In the genomic region with DNA sequence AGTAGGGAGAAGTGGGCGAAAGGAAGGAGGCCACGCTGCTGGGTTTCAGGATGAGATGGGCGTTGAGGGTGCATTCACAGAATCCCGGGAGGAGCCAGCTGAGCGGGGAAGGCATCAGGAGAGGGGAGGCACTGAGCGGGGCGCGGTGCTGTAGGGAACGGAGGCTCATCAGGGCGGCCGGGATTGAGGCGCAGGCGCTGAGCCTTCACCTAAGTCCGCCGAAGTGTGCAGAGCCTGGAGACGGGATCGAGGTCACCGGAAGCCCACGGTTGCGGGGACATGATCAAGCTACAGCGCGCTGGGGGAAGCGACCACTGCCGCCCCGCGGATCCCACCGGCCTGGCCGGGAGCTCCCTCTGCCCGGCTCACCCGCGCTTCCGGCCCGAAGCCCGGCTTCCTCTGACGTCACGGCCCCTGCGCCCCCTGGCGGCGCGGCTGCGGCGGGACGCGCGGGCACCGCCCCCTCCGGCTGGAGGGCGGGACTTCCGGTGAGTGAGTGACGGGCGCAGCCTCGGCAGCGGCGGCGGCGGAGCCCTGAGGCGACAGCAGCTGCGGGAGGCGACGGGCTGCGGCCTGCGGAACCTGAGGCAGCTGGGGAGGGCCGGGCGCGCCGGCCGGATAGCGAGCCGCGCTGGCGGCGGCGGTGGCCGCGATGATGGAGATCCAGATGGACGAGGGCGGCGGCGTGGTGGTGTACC, we compare ENCODE assay signal across 1 cellular context.
TF ChIP-seq lines count a peak whose summit lies in the region.

A gene with protein sequence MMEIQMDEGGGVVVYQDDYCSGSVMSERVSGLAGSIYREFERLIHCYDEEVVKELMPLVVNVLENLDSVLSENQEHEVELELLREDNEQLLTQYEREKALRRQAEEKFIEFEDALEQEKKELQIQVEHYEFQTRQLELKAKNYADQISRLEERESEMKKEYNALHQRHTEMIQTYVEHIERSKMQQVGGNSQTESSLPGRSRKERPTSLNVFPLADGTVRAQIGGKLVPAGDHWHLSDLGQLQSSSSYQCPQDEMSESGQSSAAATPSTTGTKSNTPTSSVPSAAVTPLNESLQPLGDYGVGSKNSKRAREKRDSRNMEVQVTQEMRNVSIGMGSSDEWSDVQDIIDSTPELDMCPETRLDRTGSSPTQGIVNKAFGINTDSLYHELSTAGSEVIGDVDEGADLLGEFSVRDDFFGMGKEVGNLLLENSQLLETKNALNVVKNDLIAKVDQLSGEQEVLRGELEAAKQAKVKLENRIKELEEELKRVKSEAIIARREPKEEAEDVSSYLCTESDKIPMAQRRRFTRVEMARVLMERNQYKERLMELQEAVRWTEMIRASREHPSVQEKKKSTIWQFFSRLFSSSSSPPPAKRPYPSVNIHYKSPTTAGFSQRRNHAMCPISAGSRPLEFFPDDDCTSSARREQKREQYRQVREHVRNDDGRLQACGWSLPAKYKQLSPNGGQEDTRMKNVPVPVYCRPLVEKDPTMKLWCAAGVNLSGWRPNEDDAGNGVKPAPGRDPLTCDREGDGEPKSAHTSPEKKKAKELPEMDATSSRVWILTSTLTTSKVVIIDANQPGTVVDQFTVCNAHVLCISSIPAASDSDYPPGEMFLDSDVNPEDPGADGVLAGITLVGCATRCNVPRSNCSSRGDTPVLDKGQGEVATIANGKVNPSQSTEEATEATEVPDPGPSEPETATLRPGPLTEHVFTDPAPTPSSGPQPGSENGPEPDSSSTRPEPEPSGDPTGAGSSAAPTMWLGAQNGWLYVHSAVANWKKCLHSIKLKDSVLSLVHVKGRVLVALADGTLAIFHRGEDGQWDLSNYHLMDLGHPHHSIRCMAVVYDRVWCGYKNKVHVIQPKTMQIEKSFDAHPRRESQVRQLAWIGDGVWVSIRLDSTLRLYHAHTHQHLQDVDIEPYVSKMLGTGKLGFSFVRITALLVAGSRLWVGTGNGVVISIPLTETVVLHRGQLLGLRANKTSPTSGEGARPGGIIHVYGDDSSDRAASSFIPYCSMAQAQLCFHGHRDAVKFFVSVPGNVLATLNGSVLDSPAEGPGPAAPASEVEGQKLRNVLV (N-terminal part only) (plus strand): TSS at position 508 of the 698 bp plus-strand sequence. CDS start 145 bp downstream, at position 653.

TF ChIP-seq in WTC11, 78 proteins besides CTCF, POLR2A, EP300 and RAD21 (continued from another document):
- TF ChIP-seq, protein P1, sequence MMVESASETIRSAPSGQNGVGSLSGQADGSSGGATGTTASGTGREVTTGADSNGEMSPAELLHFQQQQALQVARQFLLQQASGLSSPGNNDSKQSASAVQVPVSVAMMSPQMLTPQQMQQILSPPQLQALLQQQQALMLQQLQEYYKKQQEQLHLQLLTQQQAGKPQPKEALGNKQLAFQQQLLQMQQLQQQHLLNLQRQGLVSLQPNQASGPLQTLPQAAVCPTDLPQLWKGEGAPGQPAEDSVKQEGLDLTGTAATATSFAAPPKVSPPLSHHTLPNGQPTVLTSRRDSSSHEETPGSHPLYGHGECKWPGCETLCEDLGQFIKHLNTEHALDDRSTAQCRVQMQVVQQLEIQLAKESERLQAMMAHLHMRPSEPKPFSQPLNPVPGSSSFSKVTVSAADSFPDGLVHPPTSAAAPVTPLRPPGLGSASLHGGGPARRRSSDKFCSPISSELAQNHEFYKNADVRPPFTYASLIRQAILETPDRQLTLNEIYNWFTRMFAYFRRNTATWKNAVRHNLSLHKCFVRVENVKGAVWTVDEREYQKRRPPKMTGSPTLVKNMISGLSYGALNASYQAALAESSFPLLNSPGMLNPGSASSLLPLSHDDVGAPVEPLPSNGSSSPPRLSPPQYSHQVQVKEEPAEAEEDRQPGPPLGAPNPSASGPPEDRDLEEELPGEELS (CRISPR knock-in tag; IDR thresholded peaks at IDR 0.05), result peak; percentile 88
- peak; percentile 8; the same call in 1 of the 2 replicates for TF ChIP-seq CREB1 (CRISPR knock-in tag; IDR thresholded peaks at IDR 0.05)
- peak; percentile 94 for TF ChIP-seq ETV6 (CRISPR knock-in tag; IDR thresholded peaks at IDR 0.05)
- TF ChIP-seq, protein P2, sequence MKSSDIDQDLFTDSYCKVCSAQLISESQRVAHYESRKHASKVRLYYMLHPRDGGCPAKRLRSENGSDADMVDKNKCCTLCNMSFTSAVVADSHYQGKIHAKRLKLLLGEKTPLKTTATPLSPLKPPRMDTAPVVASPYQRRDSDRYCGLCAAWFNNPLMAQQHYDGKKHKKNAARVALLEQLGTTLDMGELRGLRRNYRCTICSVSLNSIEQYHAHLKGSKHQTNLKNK (CRISPR knock-in tag; IDR thresholded peaks at IDR 0.05), result peak; percentile 61; the same call in 1 of the 2 replicates
- peak; percentile 81 for TF ChIP-seq TEAD1 (CRISPR knock-in tag; IDR thresholded peaks at IDR 0.05)
- TF ChIP-seq SP1 (CRISPR knock-in tag; conservative IDR thresholded peaks at IDR 0.05), result peak; percentile 98
- TF ChIP-seq, protein P3, sequence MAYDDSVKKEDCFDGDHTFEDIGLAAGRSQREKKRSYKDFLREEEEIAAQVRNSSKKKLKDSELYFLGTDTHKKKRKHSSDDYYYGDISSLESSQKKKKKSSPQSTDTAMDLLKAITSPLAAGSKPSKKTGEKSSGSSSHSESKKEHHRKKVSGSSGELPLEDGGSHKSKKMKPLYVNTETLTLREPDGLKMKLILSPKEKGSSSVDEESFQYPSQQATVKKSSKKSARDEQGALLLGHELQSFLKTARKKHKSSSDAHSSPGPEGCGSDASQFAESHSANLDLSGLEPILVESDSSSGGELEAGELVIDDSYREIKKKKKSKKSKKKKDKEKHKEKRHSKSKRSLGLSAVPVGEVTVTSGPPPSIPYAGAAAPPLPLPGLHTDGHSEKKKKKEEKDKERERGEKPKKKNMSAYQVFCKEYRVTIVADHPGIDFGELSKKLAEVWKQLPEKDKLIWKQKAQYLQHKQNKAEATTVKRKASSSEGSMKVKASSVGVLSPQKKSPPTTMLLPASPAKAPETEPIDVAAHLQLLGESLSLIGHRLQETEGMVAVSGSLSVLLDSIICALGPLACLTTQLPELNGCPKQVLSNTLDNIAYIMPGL (CRISPR knock-in tag; IDR thresholded peaks at IDR 0.05), result peak; percentile 68; the same call in 1 of the 2 replicates
- TF ChIP-seq, protein P4, sequence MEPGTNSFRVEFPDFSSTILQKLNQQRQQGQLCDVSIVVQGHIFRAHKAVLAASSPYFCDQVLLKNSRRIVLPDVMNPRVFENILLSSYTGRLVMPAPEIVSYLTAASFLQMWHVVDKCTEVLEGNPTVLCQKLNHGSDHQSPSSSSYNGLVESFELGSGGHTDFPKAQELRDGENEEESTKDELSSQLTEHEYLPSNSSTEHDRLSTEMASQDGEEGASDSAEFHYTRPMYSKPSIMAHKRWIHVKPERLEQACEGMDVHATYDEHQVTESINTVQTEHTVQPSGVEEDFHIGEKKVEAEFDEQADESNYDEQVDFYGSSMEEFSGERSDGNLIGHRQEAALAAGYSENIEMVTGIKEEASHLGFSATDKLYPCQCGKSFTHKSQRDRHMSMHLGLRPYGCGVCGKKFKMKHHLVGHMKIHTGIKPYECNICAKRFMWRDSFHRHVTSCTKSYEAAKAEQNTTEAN (CRISPR knock-in tag; IDR thresholded peaks at IDR 0.05), result peak; percentile 62; the same call in 1 of the 2 replicates
- TF ChIP-seq, protein P5, sequence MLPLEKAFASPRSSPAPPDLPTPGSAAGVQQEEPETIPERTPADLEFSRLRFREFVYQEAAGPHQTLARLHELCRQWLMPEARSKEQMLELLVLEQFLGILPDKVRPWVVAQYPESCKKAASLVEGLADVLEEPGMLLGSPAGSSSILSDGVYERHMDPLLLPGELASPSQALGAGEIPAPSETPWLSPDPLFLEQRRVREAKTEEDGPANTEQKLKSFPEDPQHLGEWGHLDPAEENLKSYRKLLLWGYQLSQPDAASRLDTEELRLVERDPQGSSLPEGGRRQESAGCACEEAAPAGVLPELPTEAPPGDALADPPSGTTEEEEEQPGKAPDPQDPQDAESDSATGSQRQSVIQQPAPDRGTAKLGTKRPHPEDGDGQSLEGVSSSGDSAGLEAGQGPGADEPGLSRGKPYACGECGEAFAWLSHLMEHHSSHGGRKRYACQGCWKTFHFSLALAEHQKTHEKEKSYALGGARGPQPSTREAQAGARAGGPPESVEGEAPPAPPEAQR (CRISPR knock-in tag; IDR thresholded peaks at IDR 0.05), result no peak
- peak; percentile 55; the same call in 1 of the 2 replicates for TF ChIP-seq GABPB1 (CRISPR knock-in tag; IDR thresholded peaks at IDR 0.05)
- TF ChIP-seq, protein P6, sequence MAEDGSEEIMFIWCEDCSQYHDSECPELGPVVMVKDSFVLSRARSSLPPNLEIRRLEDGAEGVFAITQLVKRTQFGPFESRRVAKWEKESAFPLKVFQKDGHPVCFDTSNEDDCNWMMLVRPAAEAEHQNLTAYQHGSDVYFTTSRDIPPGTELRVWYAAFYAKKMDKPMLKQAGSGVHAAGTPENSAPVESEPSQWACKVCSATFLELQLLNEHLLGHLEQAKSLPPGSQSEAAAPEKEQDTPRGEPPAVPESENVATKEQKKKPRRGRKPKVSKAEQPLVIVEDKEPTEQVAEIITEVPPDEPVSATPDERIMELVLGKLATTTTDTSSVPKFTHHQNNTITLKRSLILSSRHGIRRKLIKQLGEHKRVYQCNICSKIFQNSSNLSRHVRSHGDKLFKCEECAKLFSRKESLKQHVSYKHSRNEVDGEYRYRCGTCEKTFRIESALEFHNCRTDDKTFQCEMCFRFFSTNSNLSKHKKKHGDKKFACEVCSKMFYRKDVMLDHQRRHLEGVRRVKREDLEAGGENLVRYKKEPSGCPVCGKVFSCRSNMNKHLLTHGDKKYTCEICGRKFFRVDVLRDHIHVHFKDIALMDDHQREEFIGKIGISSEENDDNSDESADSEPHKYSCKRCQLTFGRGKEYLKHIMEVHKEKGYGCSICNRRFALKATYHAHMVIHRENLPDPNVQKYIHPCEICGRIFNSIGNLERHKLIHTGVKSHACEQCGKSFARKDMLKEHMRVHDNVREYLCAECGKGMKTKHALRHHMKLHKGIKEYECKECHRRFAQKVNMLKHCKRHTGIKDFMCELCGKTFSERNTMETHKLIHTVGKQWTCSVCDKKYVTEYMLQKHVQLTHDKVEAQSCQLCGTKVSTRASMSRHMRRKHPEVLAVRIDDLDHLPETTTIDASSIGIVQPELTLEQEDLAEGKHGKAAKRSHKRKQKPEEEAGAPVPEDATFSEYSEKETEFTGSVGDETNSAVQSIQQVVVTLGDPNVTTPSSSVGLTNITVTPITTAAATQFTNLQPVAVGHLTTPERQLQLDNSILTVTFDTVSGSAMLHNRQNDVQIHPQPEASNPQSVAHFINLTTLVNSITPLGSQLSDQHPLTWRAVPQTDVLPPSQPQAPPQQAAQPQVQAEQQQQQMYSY (CRISPR knock-in tag; IDR thresholded peaks at IDR 0.05), result 0 out of 2 replicates have a peak, but pooled peaks have one; percentile 28
- TF ChIP-seq CREM (CRISPR knock-in tag; IDR thresholded peaks at IDR 0.05), result peak; percentile 98
- no peak for TF ChIP-seq RORB (CRISPR knock-in tag; IDR thresholded peaks at IDR 0.05)
- peak; percentile 89 for TF ChIP-seq FOXK1 (CRISPR knock-in tag; IDR thresholded peaks at IDR 0.05)
- peak; percentile 4; the same call in 1 of the 2 replicates for TF ChIP-seq NFYB (CRISPR knock-in tag; conservative IDR thresholded peaks at IDR 0.05; ENCODE audit: low read depth)
